In genomic region chr2:232322560-232323327, GRCh38 we compare ENCODE assay signal across 16 cellular contexts. TPM values are rescaled to one million over a fixed set of nuclear protein-coding genes. Genes with fewer than 3 reads are reported as not detected.
DNase-seq lines count a peak whose midpoint lies in the region; ATAC-seq and TF ChIP-seq lines count a peak whose summit lies in the region.
"Had no signal": no experiment of that assay in that cellular context is flagged by ENCODE, and none has a peak within 500 bp of the region (broad histone marks: within the 10 kb centered on the region; RNA-seq: fewer than 3 reads in every experiment).

No MANE protein-coding gene starts in this region.

- H3K4me1 Mint-ChIP-seq in T-helper 1 cell treated with Interleukin-12 subunit alpha and Interleukin-12 subunit beta and Interleukin-4 antibody, amounts not matched to agents 30 μg/mL and 1 μg/mL, for 36 hours (ENCODE audit: low read depth): peaks cover 37% of the 10 kb centered on the region
- peaks cover 61% of the 10 kb centered on the region for H3K4me1 Mint-ChIP-seq in activated naive CD8-positive, alpha-beta T cell treated with anti-CD3 and anti-CD28 coated beads, Interleukin-2, amount 50 U/mL, for 24 hours

- DNase-seq in T-helper 1 cell: no peak
- peak; percentile 13 for DNase-seq in GM13977 (ENCODE audit: low spot score)
- no peak for DNase-seq in activated naive CD8-positive, alpha-beta T cell treated with anti-CD3 and anti-CD28 coated beads, Interleukin-2, amount 50 U/mL, for 24 hours
- no peak for DNase-seq in neuronal stem cell (ENCODE audit: low spot score)
- no peak for DNase-seq in NCI-H1930 (lab: John Stamatoyannopoulos, UW)
- DNase-seq: heart left ventricle, left ventricle myocardium superior, NCI-H510A, nephron progenitor cell, T-helper 9 cell, testis had no signal

- H2BK12ac ChIP-seq in neuronal stem cell (ENCODE audit: low read length): no peak overlapping the region

- H3K4me1 ChIP-seq in neuronal stem cell (ENCODE audit: control insufficient read depth in 2 of 2, insufficient read depth in 1 of 2, low read depth in 1 of 2, low read length in 2 of 2): peaks cover 0 to 2% of the 10 kb centered on the region in 2 donors

- H3K4me2 ChIP-seq in neuronal stem cell (ENCODE audit: insufficient read depth, low read length, poor library complexity, severe bottlenecking): no peak overlapping the region

- H3K27ac ChIP-seq in neuronal stem cell (replicated peaks; ENCODE audit: low read length): no peak overlapping the region
- H3K27ac ChIP-seq: heart left ventricle, testis had no signal

- H2AFZ ChIP-seq in neuronal stem cell (ENCODE audit: low read length): no peak overlapping the region

- no peak overlapping the region for H2BK15ac ChIP-seq in neuronal stem cell (ENCODE audit: low read length)

- no peak for ATAC-seq in activated naive CD8-positive, alpha-beta T cell treated with anti-CD3 and anti-CD28 coated beads, Interleukin-2, amount 50 U/mL, for 24 hours
- ATAC-seq in GM19452 (IDR thresholded peaks at IDR 0.05; ENCODE audit: unreplicated experiment): no peak
- ATAC-seq in HG03378 (IDR thresholded peaks at IDR 0.05; ENCODE audit: unreplicated experiment): no peak
- ATAC-seq: heart left ventricle, left ventricle myocardium superior, Panc1 had no signal

- H3K79me1 ChIP-seq in neuronal stem cell (ENCODE audit: low read depth, low read length): peaks cover 3% of the 10 kb centered on the region

- H3K4me3 ChIP-seq in neuronal stem cell (ENCODE audit: low read length in 2 of 2): no peak overlapping the region
- H3K4me3 ChIP-seq: heart left ventricle, testis had no signal

- no peaks in the 10 kb centered on the region for H3K27me3 Mint-ChIP-seq in T-helper 1 cell treated with Interleukin-12 subunit alpha and Interleukin-12 subunit beta and Interleukin-4 antibody, amounts not matched to agents 30 μg/mL and 1 μg/mL, for 36 hours (ENCODE audit: low read depth)
- no peaks in the 10 kb centered on the region for H3K27me3 Mint-ChIP-seq in activated naive CD8-positive, alpha-beta T cell treated with anti-CD3 and anti-CD28 coated beads, Interleukin-2, amount 50 U/mL, for 24 hours

- H4K91ac ChIP-seq in neuronal stem cell (ENCODE audit: low read depth, low read length, poor library complexity): no peak overlapping the region

- H3K9ac ChIP-seq in neuronal stem cell (ENCODE audit: low read depth, low read length, poor library complexity): peak overlapping the region; percentile 18

- no peak overlapping the region for H2AK5ac ChIP-seq in neuronal stem cell (ENCODE audit: low read depth, low read length)

- H3K36me3 Mint-ChIP-seq in T-helper 1 cell treated with Interleukin-12 subunit alpha and Interleukin-12 subunit beta and Interleukin-4 antibody, amounts not matched to agents 30 μg/mL and 1 μg/mL, for 36 hours (ENCODE audit: low read depth): no peaks in the 10 kb centered on the region
- no peaks in the 10 kb centered on the region for H3K36me3 Mint-ChIP-seq in activated naive CD8-positive, alpha-beta T cell treated with anti-CD3 and anti-CD28 coated beads, Interleukin-2, amount 50 U/mL, for 24 hours (ENCODE audit: low read depth)

- no peaks in the 10 kb centered on the region for H3K9me3 ChIP-seq in neuronal stem cell (replicated peaks in 1 of 2; ENCODE audit: control insufficient read depth in 2 of 2, insufficient read depth in 1 of 2, low read depth in 1 of 2, low read length in 2 of 2)
- H3K9me3 ChIP-seq: heart left ventricle, testis had no signal

- H3K18ac ChIP-seq in neuronal stem cell (ENCODE audit: low read length): no peak overlapping the region

- H3K36me3 ChIP-seq in neuronal stem cell (replicated peaks in 1 of 2; ENCODE audit: control insufficient read depth in 2 of 2, insufficient read depth in 2 of 2, low read length in 2 of 2): no peaks in the 10 kb centered on the region
- H3K36me3 ChIP-seq: heart left ventricle had no signal

- no peak overlapping the region for H2BK5ac ChIP-seq in neuronal stem cell (ENCODE audit: low read length)

- H3K14ac ChIP-seq in neuronal stem cell (ENCODE audit: low read length): peak overlapping the region; percentile 11

- H4K8ac ChIP-seq in neuronal stem cell (ENCODE audit: low read depth, low read length): no peak overlapping the region

- no peak overlapping the region for H3K4ac ChIP-seq in neuronal stem cell (ENCODE audit: low read length)

- H3K23ac ChIP-seq in neuronal stem cell (ENCODE audit: low read depth, low read length, poor library complexity): no peak overlapping the region

- no CpG with 5 or more reads among the region's 18 CpGs for WGBS in neuronal stem cell (ENCODE audit: extremely low coverage in 2 of 2, insufficient read length in 2 of 2, insufficient replicate concordance in 1 of 2), 2 donors

- H3K27me3 ChIP-seq in neuronal stem cell (ENCODE audit: control insufficient read depth in 3 of 3, insufficient read depth in 3 of 3, low read depth in 1 of 3, low read length in 3 of 3): no peaks in the 10 kb centered on the region
- H3K27me3 ChIP-seq: heart left ventricle, testis had no signal

- H3K27ac Mint-ChIP-seq in T-helper 1 cell treated with Interleukin-12 subunit alpha and Interleukin-12 subunit beta and Interleukin-4 antibody, amounts not matched to agents 30 μg/mL and 1 μg/mL, for 36 hours: peak overlapping the region; percentile 69
- peak overlapping the region; percentile 77 for H3K27ac Mint-ChIP-seq in activated naive CD8-positive, alpha-beta T cell treated with anti-CD3 and anti-CD28 coated beads, Interleukin-2, amount 50 U/mL, for 24 hours
- H3K27ac Mint-ChIP-seq: nephron progenitor cell had no signal

- in situ Hi-C loops in GM13977 (cut with MboI; ENCODE audit: low pct_unique_long_range_greater_than_20kb, low sequenced_read_pairs, unreplicated experiment): loop anchor here (10.0 kb wide), 1 partner anchor 418 kb away; no protein-coding TSS in a partner anchor

- H2BK120ac ChIP-seq in neuronal stem cell (ENCODE audit: low read depth, low read length): no peak overlapping the region

- no peak for TF ChIP-seq CTCF in GM13977 (IDR thresholded peaks at IDR 0.05; ENCODE audit: extremely low read depth, insufficient read depth, missing control alignments)

- no peak overlapping the region for H3K4me3 Mint-ChIP-seq in T-helper 1 cell treated with Interleukin-12 subunit alpha and Interleukin-12 subunit beta and Interleukin-4 antibody, amounts not matched to agents 30 μg/mL and 1 μg/mL, for 36 hours
- H3K4me3 Mint-ChIP-seq in activated naive CD8-positive, alpha-beta T cell treated with anti-CD3 and anti-CD28 coated beads, Interleukin-2, amount 50 U/mL, for 24 hours: no peak overlapping the region
- H3K4me3 Mint-ChIP-seq: nephron progenitor cell had no signal

- no peaks in the 10 kb centered on the region for H3K9me3 Mint-ChIP-seq in T-helper 1 cell treated with Interleukin-12 subunit alpha and Interleukin-12 subunit beta and Interleukin-4 antibody, amounts not matched to agents 30 μg/mL and 1 μg/mL, for 36 hours
- H3K9me3 Mint-ChIP-seq in activated naive CD8-positive, alpha-beta T cell treated with anti-CD3 and anti-CD28 coated beads, Interleukin-2, amount 50 U/mL, for 24 hours: no peaks in the 10 kb centered on the region
- H3K9me3 Mint-ChIP-seq: nephron progenitor cell had no signal

RNA-seq across cellular contexts. Expression of gene ALPP, which starts 55.8 kb away (rescaled TPM):
- not detected for polyA plus RNA-seq in neuronal stem cell (2013, experiment 1 of 2)
- polyA plus RNA-seq in neuronal stem cell (2013, experiment 2 of 2): not detected
- polyA plus RNA-seq: endothelial cell of umbilical vein, heart left ventricle had no signal
